In genomic region chr1:28369225-28369517, GRCh38 we compare ENCODE assay signal across 1 cellular context.
TF ChIP-seq lines count a peak whose summit lies in the region.

No MANE protein-coding gene starts in this region.

TF ChIP-seq in HCT116, 20 proteins besides CTCF, POLR2A, EP300 and RAD21 (continued from another document):
- TF ChIP-seq REST (IDR thresholded peaks at IDR 0.05; ENCODE audit: low read depth): no peak
- no peak for TF ChIP-seq ZFX (IDR thresholded peaks at IDR 0.05)
- TF ChIP-seq EZH2 (IDR thresholded peaks at IDR 0.05): no peak
- no peak for TF ChIP-seq POLR2AphosphoS5 (IDR thresholded peaks at IDR 0.05; ENCODE audit: low read depth, low read length)
- TF ChIP-seq JUND (IDR thresholded peaks at IDR 0.05): no peak
- no peak for TF ChIP-seq EZH2phosphoT487 (IDR thresholded peaks at IDR 0.05; ENCODE audit: borderline replicate concordance)
- TF ChIP-seq CBX3 (IDR thresholded peaks at IDR 0.05; ENCODE audit: low read depth): no peak
